In the genomic region with DNA sequence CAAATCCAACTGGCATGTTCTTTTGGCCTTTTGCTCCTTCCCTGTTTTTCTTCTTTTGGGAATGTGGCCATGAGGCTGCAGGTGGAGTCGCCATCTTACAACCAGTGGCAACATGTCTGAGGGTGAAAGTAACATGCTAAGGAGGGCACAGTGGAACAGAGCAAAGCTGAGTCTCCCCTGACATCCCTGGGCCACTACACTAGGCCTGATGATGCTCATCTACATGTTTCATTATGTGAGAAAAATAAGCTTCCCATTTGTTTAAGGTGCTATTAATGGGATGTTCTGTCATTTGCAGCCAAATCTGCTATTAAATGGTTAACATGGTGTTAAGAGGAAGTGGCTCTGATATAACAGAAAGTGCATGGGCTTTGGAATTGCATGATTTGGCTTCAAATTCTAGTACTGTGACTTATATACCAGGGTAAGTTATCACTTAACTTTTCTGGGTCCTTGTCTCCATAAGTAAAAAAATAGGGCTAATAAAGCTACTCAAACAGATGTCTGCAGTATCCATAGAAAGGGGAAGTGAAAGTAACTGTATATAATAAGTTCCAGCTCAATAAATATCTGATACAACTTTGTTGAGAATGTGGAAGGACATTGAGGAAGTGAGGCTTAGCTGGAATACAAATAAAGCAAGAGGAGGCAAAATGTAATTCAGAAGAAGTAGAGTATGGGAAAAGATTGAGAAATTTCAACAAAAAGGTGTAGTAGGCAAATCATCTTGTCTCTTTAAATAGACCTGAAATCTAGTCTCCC, we compare ENCODE assay signal across 9 cellular contexts.
DNase-seq lines count a peak whose midpoint lies in the region; ATAC-seq and TF ChIP-seq lines count a peak whose summit lies in the region.
"Had no signal": no experiment of that assay in that cellular context is flagged by ENCODE, and none has a peak within 500 bp of the region (broad histone marks: within the 10 kb centered on the region; RNA-seq: fewer than 3 reads in every experiment).

No MANE protein-coding gene starts in this region.

- no peak for TF ChIP-seq EP300 in gastroesophageal sphincter (IDR thresholded peaks at IDR 0.05)

- H3K4me1 ChIP-seq in left lung (peaks cover 4 to 26% of the 10 kb centered on the region in 2 donors), gastroesophageal sphincter (no peaks in the 10 kb centered on the region)

- TF ChIP-seq POLR2A in gastroesophageal sphincter (IDR thresholded peaks at IDR 0.05), result no peak

- H3K36me3 ChIP-seq in left lung, result no peaks in the 10 kb centered on the region
- H3K36me3 ChIP-seq in gastroesophageal sphincter, result no peaks in the 10 kb centered on the region

- H3K4me3 ChIP-seq in left lung, result no peak overlapping the region
- H3K4me3 ChIP-seq in gastroesophageal sphincter, result no peak overlapping the region
- H3K4me3 ChIP-seq: lung had no signal

- DNase-seq in left lung (no peak), NCI-H526 treated with DMSO at 0.1 percent for 48 hours (lab: John Stamatoyannopoulos, UW) (no peak), SW 1271 (lab: John Stamatoyannopoulos, UW) (no peak), NCI-H510A (lab: John Stamatoyannopoulos, UW) (no peak)

- peak; percentile 82 for ATAC-seq in GM18858 (IDR thresholded peaks at IDR 0.05; ENCODE audit: unreplicated experiment)
- ATAC-seq in GM21723 (IDR thresholded peaks at IDR 0.05; ENCODE audit: unreplicated experiment), result peak; percentile 79
- peak; percentile 75 for ATAC-seq in HG03575 (IDR thresholded peaks at IDR 0.05; ENCODE audit: extremely low read depth, insufficient number of reproducible peaks, low FRiP score, unreplicated experiment)
- peak; percentile 43 for ATAC-seq in left lung
- no peak for ATAC-seq in gastroesophageal sphincter

- H3K27ac ChIP-seq in left lung, result peak overlapping the region in 1 of 2 donors; percentile 25
- no peak overlapping the region for H3K27ac ChIP-seq in gastroesophageal sphincter

- intact Hi-C loops in left lung (cut with DNase I), result no loop called here

- no peaks in the 10 kb centered on the region for H3K27me3 ChIP-seq in left lung
- H3K27me3 ChIP-seq in gastroesophageal sphincter, result no peaks in the 10 kb centered on the region

- WGBS in gastroesophageal sphincter (ENCODE audit: low coverage in 1 of 2), 2 donors, result 83% methylated on average over 1 of the region's 1 CpG; no CpG with 5 or more reads in 1 of the 2 donors

- TF ChIP-seq CTCF in left lung (IDR thresholded peaks at IDR 0.05), result no peak
- TF ChIP-seq CTCF in gastroesophageal sphincter (IDR thresholded peaks at IDR 0.05), result no peak

- H3K9me3 ChIP-seq in left lung (no peaks in the 10 kb centered on the region), gastroesophageal sphincter (no peaks in the 10 kb centered on the region)
